11 cellular contexts compared by ENCODE assay signal in genomic region chr17:1563786-1564613, GRCh38. TPM values are rescaled to one million over a fixed set of nuclear protein-coding genes. Genes with fewer than 3 reads are reported as not detected.
DNase-seq lines count a peak whose midpoint lies in the region; ATAC-seq and TF ChIP-seq lines count a peak whose summit lies in the region.
"Had no signal": no experiment of that assay in that cellular context is flagged by ENCODE, and none has a peak within 500 bp of the region (broad histone marks: within the 10 kb centered on the region; RNA-seq: fewer than 3 reads in every experiment).

No MANE protein-coding gene starts in this region.

- H3K27me3 ChIP-seq in OCI-LY1 (ENCODE audit: insufficient read depth, low read length), result no peaks in the 10 kb centered on the region
- no peaks in the 10 kb centered on the region for H3K27me3 ChIP-seq in parathyroid adenoma (ENCODE audit: control insufficient read depth, insufficient read depth, low read length)

- H3K4me3 Mint-ChIP-seq in activated CD4-positive, alpha-beta T cell treated with anti-CD3 and anti-CD28 coated beads, Interleukin-2, amount 10 ng/mL, durations not matched to agents 24 days and 14 days, result peak overlapping the region; percentile 91
- H3K4me3 Mint-ChIP-seq in central memory CD8-positive, alpha-beta T cell, result peak overlapping the region; percentile 63

- H3F3A ChIP-seq in OCI-LY1 (ENCODE audit: insufficient read depth, low read length), result no peaks in the 10 kb centered on the region

- no peaks in the 10 kb centered on the region for H3K79me2 ChIP-seq in OCI-LY1 (ENCODE audit: insufficient read depth, low read length)
- H3K79me2 ChIP-seq in parathyroid adenoma, result peaks cover 24% of the 10 kb centered on the region

- peak overlapping the region; percentile 83 for H3K4me3 ChIP-seq in OCI-LY1 (ENCODE audit: low read depth, low read length, poor library complexity, severe bottlenecking)
- H3K4me3 ChIP-seq in parathyroid adenoma (ENCODE audit: low read depth, low read length), result no peak overlapping the region
- H3K4me3 ChIP-seq: mucosa of descending colon had no signal

- peaks cover 9% of the 10 kb centered on the region for H3K36me3 Mint-ChIP-seq in activated CD4-positive, alpha-beta T cell treated with anti-CD3 and anti-CD28 coated beads, Interleukin-2, amount 10 ng/mL, durations not matched to agents 24 days and 14 days (ENCODE audit: low read depth)
- H3K36me3 Mint-ChIP-seq in central memory CD8-positive, alpha-beta T cell (ENCODE audit: insufficient read depth), result peaks cover 15% of the 10 kb centered on the region

- peak overlapping the region; percentile 59 for H3K27ac Mint-ChIP-seq in activated CD4-positive, alpha-beta T cell treated with anti-CD3 and anti-CD28 coated beads, Interleukin-2, amount 10 ng/mL, durations not matched to agents 24 days and 14 days
- no peak overlapping the region for H3K27ac Mint-ChIP-seq in central memory CD8-positive, alpha-beta T cell (ENCODE audit: low read depth)

- H3K36me3 ChIP-seq in OCI-LY1 (ENCODE audit: insufficient read depth, low read length) (no peaks in the 10 kb centered on the region), parathyroid adenoma (ENCODE audit: control insufficient read depth, insufficient read depth, low read length) (no peaks in the 10 kb centered on the region)

- no peaks in the 10 kb centered on the region for H3K9me3 Mint-ChIP-seq in activated CD4-positive, alpha-beta T cell treated with anti-CD3 and anti-CD28 coated beads, Interleukin-2, amount 10 ng/mL, durations not matched to agents 24 days and 14 days
- H3K9me3 Mint-ChIP-seq in central memory CD8-positive, alpha-beta T cell, result no peaks in the 10 kb centered on the region

- no peaks in the 10 kb centered on the region for H3K9me2 ChIP-seq in OCI-LY1 (ENCODE audit: low read depth, low read length)

- no peaks in the 10 kb centered on the region for H3K9me3 ChIP-seq in OCI-LY1 (ENCODE audit: low read length)
- no peaks in the 10 kb centered on the region for H3K9me3 ChIP-seq in parathyroid adenoma (ENCODE audit: control insufficient read depth, low read length)
- H3K9me3 ChIP-seq: mucosa of descending colon had no signal

- H3K4me1 ChIP-seq in OCI-LY1 (ENCODE audit: insufficient read depth, low read length, severe bottlenecking) (peaks cover 35% of the 10 kb centered on the region), parathyroid adenoma (peaks cover 3% of the 10 kb centered on the region)

- intact Hi-C loops in activated CD4-positive, alpha-beta T cell treated with anti-CD3 and anti-CD28 coated beads, Interleukin-2, amount 10 ng/mL, durations not matched to agents 24 days and 14 days (cut with micrococcal nuclease), result no loop called here

- H3K4me2 ChIP-seq in OCI-LY1 (ENCODE audit: low read length) (peak overlapping the region; percentile 83; the same call in 1 of the 2 replicates), parathyroid adenoma (ENCODE audit: low read length) (no peak overlapping the region)

- H3K27me3 Mint-ChIP-seq in activated CD4-positive, alpha-beta T cell treated with anti-CD3 and anti-CD28 coated beads, Interleukin-2, amount 10 ng/mL, durations not matched to agents 24 days and 14 days, result peaks cover 7% of the 10 kb centered on the region
- no peaks in the 10 kb centered on the region for H3K27me3 Mint-ChIP-seq in central memory CD8-positive, alpha-beta T cell

- ATAC-seq in central memory CD8-positive, alpha-beta T cell (replicated peaks; ENCODE audit: extremely low read depth, poor library complexity, severe bottlenecking), result no peak
- ATAC-seq in GM21576 (IDR thresholded peaks at IDR 0.05; ENCODE audit: unreplicated experiment) (no peak), GM19035 (IDR thresholded peaks at IDR 0.05; ENCODE audit: unreplicated experiment) (no peak)
- ATAC-seq: mucosa of descending colon had no signal

- H3K27ac ChIP-seq in OCI-LY1 (ENCODE audit: low read depth, low read length, poor library complexity, severe bottlenecking) (no peak overlapping the region), parathyroid adenoma (peak overlapping the region; percentile 60)
- H3K27ac ChIP-seq: HL-60 had no signal

- H2AFZ ChIP-seq in OCI-LY1 (ENCODE audit: low read length), result no peak overlapping the region
- peak overlapping the region; percentile 48 for H2AFZ ChIP-seq in parathyroid adenoma

- peaks cover 34% of the 10 kb centered on the region for H3K4me1 Mint-ChIP-seq in activated CD4-positive, alpha-beta T cell treated with anti-CD3 and anti-CD28 coated beads, Interleukin-2, amount 10 ng/mL, durations not matched to agents 24 days and 14 days
- peaks cover 46% of the 10 kb centered on the region for H3K4me1 Mint-ChIP-seq in central memory CD8-positive, alpha-beta T cell

- no peak overlapping the region for H3K9ac ChIP-seq in OCI-LY1 (ENCODE audit: low read length)
- H3K9ac ChIP-seq in parathyroid adenoma, result no peak overlapping the region

- no peak for TF ChIP-seq CTCF in OCI-LY1 (IDR thresholded peaks at IDR 0.05; ENCODE audit: low read length)
- TF ChIP-seq CTCF in parathyroid adenoma (IDR thresholded peaks at IDR 0.05), result no peak

- DNase-seq in activated CD4-positive, alpha-beta T cell treated with anti-CD3 and anti-CD28 coated beads, Interleukin-2, amount 10 ng/mL, durations not matched to agents 24 days and 14 days, result peak; percentile 59
- DNase-seq in activated CD4-positive, alpha-beta T cell treated with anti-CD3 and anti-CD28 coated beads for 1 hour, result no peak
- DNase-seq in central memory CD8-positive, alpha-beta T cell (ENCODE audit: low spot score in 2 of 2), result no peak
- DNase-seq in superior temporal gyrus (ENCODE audit: extremely low spot score), result no peak
- DNase-seq: amygdala had no signal

- H4K20me1 ChIP-seq in OCI-LY1 (ENCODE audit: insufficient read depth, low read length), result no peaks in the 10 kb centered on the region

RNA-seq across cellular contexts. Expression of gene PITPNA, which starts 1.4 kb away (rescaled TPM):
- total RNA-seq in activated CD4-positive, alpha-beta T cell treated with anti-CD3 and anti-CD28 coated beads, Interleukin-2, amount 10 ng/mL, durations not matched to agents 24 days and 14 days, result 74.3 and 76.1 TPM in 2 replicates

RNA-seq across cellular contexts. Expression of gene INPP5K, which starts 47.6 kb away (rescaled TPM):
- 19.1 and 21.0 TPM in 2 replicates for total RNA-seq in activated CD4-positive, alpha-beta T cell treated with anti-CD3 and anti-CD28 coated beads, Interleukin-2, amount 10 ng/mL, durations not matched to agents 24 days and 14 days
